In genomic region chr1:28329395-28330153, GRCh38 we compare ENCODE assay signal across 8 cellular contexts. TPM values are rescaled to one million over a fixed set of nuclear protein-coding genes. Genes with fewer than 3 reads are reported as not detected.
DNase-seq lines count a peak whose midpoint lies in the region; ATAC-seq and TF ChIP-seq lines count a peak whose summit lies in the region.

No MANE protein-coding gene starts in this region.

- peaks cover 9 to 15% of the 10 kb centered on the region in 2 donors for H3K36me3 Mint-ChIP-seq in naive B cell

- POLR2A ChIA-PET in BJ (lab: Charles Lee) = interaction anchor here (0.6 to 1.0 kb wide), 6 partner anchors 16 to 561 kb away, joined by 3 to 12 read pairs (median 3); no protein-coding TSS in a partner anchor

- CTCF ChIA-PET in BJ (lab: Yijun Ruan, JAX) = interaction anchor here (0.6 to 1.4 kb wide), 4 partner anchors 19 to 187 kb away, joined by 3 to 6 read pairs (median 4); no protein-coding TSS in a partner anchor

- peaks cover 34 to 65% (median 55%) of the 10 kb centered on the region in 3 donors for H3K4me1 Mint-ChIP-seq in naive B cell

- H3K27ac Mint-ChIP-seq in naive B cell = peak overlapping the region; percentile 99 to 100 (median 99)

- no peaks in the 10 kb centered on the region for H3K27me3 Mint-ChIP-seq in naive B cell

- peaks cover 0 to 7% (median 3%) of the 10 kb centered on the region in 7 donors for H3K9me3 Mint-ChIP-seq in naive B cell

- peaks cover 10% of the 10 kb centered on the region for H3K36me3 ChIP-seq in BJ (ENCODE audit: control insufficient read depth, insufficient read depth, low read length)
- peaks cover 27% of the 10 kb centered on the region for H3K36me3 ChIP-seq in effector memory CD4-positive, alpha-beta T cell (ENCODE audit: control insufficient read depth, insufficient read depth, low read length)

- no peaks in the 10 kb centered on the region for H3K9me3 ChIP-seq in effector memory CD4-positive, alpha-beta T cell (ENCODE audit: control insufficient read depth, low read length)

- DNase-seq in BJ (ENCODE audit: low read depth) = no peak
- peak; percentile 54 for DNase-seq in activated CD4-positive, CD25-positive, alpha-beta regulatory T cell treated with anti-CD3 and anti-CD28 coated beads, Interleukin-2, amount 50 U/mL, for 72 hours
- DNase-seq in effector memory CD4-positive, alpha-beta T cell = peak in 1 of 3 donors; percentile 6
- DNase-seq in naive B cell = no peak
- peak; percentile 9 for DNase-seq in stromal cell of bone marrow (ENCODE audit: low read depth)
- DNase-seq in SW 1271 (lab: John Stamatoyannopoulos, UW) = no peak
- no peak for DNase-seq in NCI-H128 (lab: John Stamatoyannopoulos, UW; ENCODE audit: unreplicated experiment)

- peaks cover 9% of the 10 kb centered on the region for H3K4me1 ChIP-seq in effector memory CD4-positive, alpha-beta T cell (ENCODE audit: control insufficient read depth, insufficient read depth, low read length, poor library complexity, severe bottlenecking)

- peak overlapping the region; percentile 91 to 99 (median 98) for H3K4me3 Mint-ChIP-seq in naive B cell

- 0 out of 2 replicates have a peak, but pooled peaks have one; percentile 3 for TF ChIP-seq CTCF in BJ (IDR thresholded peaks at IDR 0.05; ENCODE audit: insufficient read depth, low read depth, low read length)

- H3K4me3 ChIP-seq in BJ (ENCODE audit: low read depth, low read length) = peak overlapping the region; percentile 71
- H3K4me3 ChIP-seq in effector memory CD4-positive, alpha-beta T cell (ENCODE audit: insufficient read depth, low read depth, low read length, poor library complexity, severe bottlenecking) = peak overlapping the region; percentile 59

- no peaks in the 10 kb centered on the region for H3K27me3 ChIP-seq in BJ (ENCODE audit: control insufficient read depth, insufficient read depth, low read length)
- H3K27me3 ChIP-seq in effector memory CD4-positive, alpha-beta T cell (replicated peaks; ENCODE audit: control insufficient read depth, insufficient read depth, low read length, poor library complexity, severe bottlenecking) = no peaks in the 10 kb centered on the region

- peak overlapping the region; percentile 88 for H3K27ac ChIP-seq in effector memory CD4-positive, alpha-beta T cell (ENCODE audit: insufficient read depth, low read length, poor library complexity, severe bottlenecking)

- ATAC-seq in HG03159 (IDR thresholded peaks at IDR 0.05; ENCODE audit: unreplicated experiment) = peak; percentile 8
- peak; percentile 16 to 31 for ATAC-seq in naive B cell (ENCODE audit: low read depth in 2 of 2)

RNA-seq across cellular contexts. Expression of gene MED18, which starts 0.7 kb away (rescaled TPM):
- polyA plus RNA-seq in BJ (2011; rRNA removed) (21.2 and 23.0 TPM in 2 replicates), naive B cell (ENCODE audit: low read depth in 6 of 6) (10 to 100 TPM in 1 of 6 donors, 1 to 10 TPM in 4, not detected in 1; 4.5 to 16.6 (median 6.7) TPM)
- polyA minus RNA-seq in BJ (2011; rRNA and poly(A)+ RNA removed) = 25.4 and 44.5 TPM in 2 replicates

RNA-seq across cellular contexts. Expression of gene PHACTR4, which starts 40.0 kb away (rescaled TPM):
- polyA plus RNA-seq in BJ (2011; rRNA removed) (5.2 and 9.1 TPM in 2 replicates), naive B cell (ENCODE audit: low read depth in 6 of 6) (10 to 100 TPM in 1 of 6 donors, 1 to 10 TPM in 4, not detected in 1; 6.9 to 23.0 (median 9.5) TPM)
- 8.2 and 11.0 TPM in 2 replicates for polyA minus RNA-seq in BJ (2011; rRNA and poly(A)+ RNA removed)

Comparison
In these comparisons a context has a peak if more than half of its experiments do, and no peak if none do; other contexts are left out.
1. DNase-seq: peak in activated CD4-positive, CD25-positive, alpha-beta regulatory T cell treated with anti-CD3 and anti-CD28 coated beads, Interleukin-2, amount 50 U/mL, for 72 hours (single experiment) and stromal cell of bone marrow (single experiment); none in BJ (single experiment), naive B cell (single experiment), SW 1271 (0 of 2) and NCI-H128 (single experiment).